16 cellular contexts compared by ENCODE assay signal in genomic region chr7:16978358-16979244, GRCh38.
DNase-seq lines count a peak whose midpoint lies in the region; ATAC-seq and TF ChIP-seq lines count a peak whose summit lies in the region.
"Had no signal": no experiment of that assay in that cellular context is flagged by ENCODE, and none has a peak within 500 bp of the region (broad histone marks: within the 10 kb centered on the region; RNA-seq: fewer than 3 reads in every experiment).

No MANE protein-coding gene starts in this region.

- H3K4me1 ChIP-seq in PC-3 (ENCODE audit: insufficient read depth, low read length) (peaks cover 42% of the 10 kb centered on the region), neural progenitor cell (no peaks in the 10 kb centered on the region)

- CTCF ChIA-PET in PC-3 (lab: Charles Lee): interaction anchor here (0.6 to 1.1 kb wide), 3 partner anchors 11 to 1417 kb away, joined by 3 to 7 read pairs (median 4); no protein-coding TSS in a partner anchor

- H3K36me3 Mint-ChIP-seq in neural progenitor cell: peaks cover 8% of the 10 kb centered on the region
- H3K36me3 Mint-ChIP-seq: activated naive CD4-positive, alpha-beta T cell treated with anti-CD3 and anti-CD28 coated beads, Interleukin-2, amount 50 U/mL, for 72 hours; natural killer cell treated with Interleukin-12 subunit alpha and Interleukin-12 subunit beta and Interleukin-15 and Interleukin-18, amount 100 ng/mL, for 72 hours; type B pancreatic cell had no signal

- H2AFZ ChIP-seq in PC-3 (ENCODE audit: low read length) (no peak overlapping the region), neural progenitor cell (replicated peaks) (no peak overlapping the region)

- no peaks in the 10 kb centered on the region for H3F3A ChIP-seq in PC-3 (ENCODE audit: low read length, unreplicated experiment)
- H3F3A ChIP-seq in neural progenitor cell (ENCODE audit: low read depth): no peaks in the 10 kb centered on the region

- peak overlapping the region; percentile 80 for H3K27ac Mint-ChIP-seq in neural progenitor cell
- H3K27ac Mint-ChIP-seq: activated naive CD4-positive, alpha-beta T cell treated with anti-CD3 and anti-CD28 coated beads, Interleukin-2, amount 50 U/mL, for 72 hours; natural killer cell treated with Interleukin-12 subunit alpha and Interleukin-12 subunit beta and Interleukin-15 and Interleukin-18, amount 100 ng/mL, for 72 hours; type B pancreatic cell had no signal

- DNase-seq in DMS53 (lab: John Stamatoyannopoulos, UW) (peak; percentile 90), PC-3 (peak; percentile 84), fibroblast of gingiva (ENCODE audit: low read depth) (peak; percentile 78), neural progenitor cell (ENCODE audit: low spot score) (no peak), medulla oblongata (ENCODE audit: extremely low spot score) (no peak), NOMO-1 treated with DMSO at 0.1 percent for 48 hours (lab: John Stamatoyannopoulos, UW; ENCODE audit: unreplicated experiment) (no peak), retina (no peak)
- DNase-seq: activated CD4-positive, alpha-beta T cell treated with anti-CD3 and anti-CD28 coated beads for 48 hours; DMS 273 treated with DMSO at 0.1 percent for 48 hours; erythroblast; NCI-H187 had no signal

- H3K79me2 ChIP-seq in PC-3 (ENCODE audit: low read length) (no peaks in the 10 kb centered on the region), neural progenitor cell (ENCODE audit: low read depth) (no peaks in the 10 kb centered on the region)

- no peaks in the 10 kb centered on the region for H3K9me3 ChIP-seq in PC-3 (ENCODE audit: low read length)
- H3K9me3 ChIP-seq in neural progenitor cell (ENCODE audit: low read depth): no peaks in the 10 kb centered on the region

- H4K20me1 ChIP-seq in PC-3 (ENCODE audit: low read length) (no peaks in the 10 kb centered on the region), neural progenitor cell (ENCODE audit: low read depth) (no peaks in the 10 kb centered on the region)

- H3K4me3 Mint-ChIP-seq in neural progenitor cell: no peak overlapping the region
- H3K4me3 Mint-ChIP-seq: natural killer cell treated with Interleukin-12 subunit alpha and Interleukin-12 subunit beta and Interleukin-15 and Interleukin-18, amount 100 ng/mL, for 72 hours; type B pancreatic cell had no signal

- intact Hi-C loops in PC-3 (cut with micrococcal nuclease): loop anchor here (1.0 to 5.0 kb wide), 9 partner anchors 52 to 580 kb away; no protein-coding TSS in a partner anchor

- H3K27ac ChIP-seq in PC-3 (ENCODE audit: low read length): peak overlapping the region; percentile 96
- no peak overlapping the region for H3K27ac ChIP-seq in neural progenitor cell

- POLR2A ChIA-PET in PC-3 (lab: Charles Lee; ENCODE audit: unreplicated experiment): interaction anchor here (0.7 kb wide), 1 partner anchor 169 kb away, joined by 5 read pairs; no protein-coding TSS in a partner anchor

- peak overlapping the region; percentile 77 for H3K4me2 ChIP-seq in PC-3 (ENCODE audit: low read length)
- no peak overlapping the region for H3K4me2 ChIP-seq in neural progenitor cell

- peak overlapping the region; percentile 34; the same call in 1 of the 2 replicates for H3K4me3 ChIP-seq in PC-3 (ENCODE audit: low read length)
- H3K4me3 ChIP-seq in neural progenitor cell: no peak overlapping the region

- H3K36me3 ChIP-seq in PC-3 (ENCODE audit: low read depth, low read length): no peaks in the 10 kb centered on the region
- no peaks in the 10 kb centered on the region for H3K36me3 ChIP-seq in neural progenitor cell

- BruUV-seq in PC-3 (replicated peaks; lab: Mats Ljungman, UMichigan): no TSS peak

- no peak for TF ChIP-seq CTCF in PC-3 (conservative IDR thresholded peaks at IDR 0.05; ENCODE audit: low read depth, low read length)
- TF ChIP-seq CTCF in neural progenitor cell (IDR thresholded peaks at IDR 0.05): no peak

- peaks cover 10% of the 10 kb centered on the region for H3K9me3 Mint-ChIP-seq in neural progenitor cell
- H3K9me3 Mint-ChIP-seq: activated naive CD4-positive, alpha-beta T cell treated with anti-CD3 and anti-CD28 coated beads, Interleukin-2, amount 50 U/mL, for 72 hours; natural killer cell treated with Interleukin-12 subunit alpha and Interleukin-12 subunit beta and Interleukin-15 and Interleukin-18, amount 100 ng/mL, for 72 hours; type B pancreatic cell had no signal

- peaks cover 29% of the 10 kb centered on the region for H3K4me1 Mint-ChIP-seq in neural progenitor cell

- H3K9ac ChIP-seq in PC-3 (ENCODE audit: low read length) (peak overlapping the region; percentile 74), neural progenitor cell (no peak overlapping the region)

- H3K9me2 ChIP-seq in PC-3 (replicated peaks; ENCODE audit: low read length): no peaks in the 10 kb centered on the region

- peaks cover 2% of the 10 kb centered on the region for H3K27me3 Mint-ChIP-seq in neural progenitor cell (ENCODE audit: insufficient read depth, low read depth)
- H3K27me3 Mint-ChIP-seq: type B pancreatic cell had no signal

- H3K27me3 ChIP-seq in PC-3 (ENCODE audit: low read length): no peaks in the 10 kb centered on the region
- H3K27me3 ChIP-seq in neural progenitor cell: no peaks in the 10 kb centered on the region

- ATAC-seq in PC-3: peak; percentile 86
- ATAC-seq in GM21619 (IDR thresholded peaks at IDR 0.05; ENCODE audit: unreplicated experiment): no peak
- ATAC-seq: activated naive CD4-positive, alpha-beta T cell treated with anti-CD3 and anti-CD28 coated beads, Interleukin-2, amount 50 U/mL, for 72 hours; natural killer cell treated with Interleukin-12 subunit alpha and Interleukin-12 subunit beta and Interleukin-15 and Interleukin-18, amount 100 ng/mL, for 72 hours; Right ventricle myocardium inferior had no signal

Comparison
In these comparisons a context has a peak if more than half of its experiments do, and no peak if none do; other contexts are left out.
1. DNase-seq: peak in DMS53 (single experiment), PC-3 (single experiment) and fibroblast of gingiva (single experiment); none in neural progenitor cell (single experiment), medulla oblongata (single experiment), NOMO-1 treated with DMSO at 0.1 percent for 48 hours (single experiment) and retina (single experiment).